Comparison of ENCODE assay signal across 26 cellular contexts in the genomic region with DNA sequence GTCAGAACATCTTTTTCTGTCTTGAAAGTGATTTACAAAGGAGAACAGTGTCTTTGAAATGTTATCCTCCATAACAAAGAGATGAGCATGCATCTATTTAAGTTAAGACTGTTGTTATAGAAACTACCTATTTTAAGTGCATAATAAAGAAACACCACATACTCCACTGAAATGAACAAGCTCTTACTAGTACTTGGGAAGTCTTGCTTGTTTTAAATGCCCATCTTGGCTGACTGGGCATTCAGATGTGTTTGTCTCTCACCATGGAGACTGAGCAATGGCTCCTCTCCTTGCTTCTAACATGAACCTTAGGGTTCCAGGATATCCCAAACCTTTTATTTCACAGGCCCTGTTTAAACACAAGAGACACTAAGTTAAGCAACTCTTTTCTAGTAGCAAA.
"Had no signal": no experiment of that assay in that cellular context is flagged by ENCODE, and none has a peak within 500 bp of the region (broad histone marks: within the 10 kb centered on the region; RNA-seq: fewer than 3 reads in every experiment).

No MANE protein-coding gene starts in this region.

- H3K27me3 Mint-ChIP-seq: stimulated activated memory B cell treated with anti-CD40 and anti-IgM and Interleukin-4, amounts not matched to agents 10 μg/mL and 1 μg/mL and 100 μg/mL, for 72 hours; stimulated activated naive CD8-positive, alpha-beta T cell treated with anti-CD3 and anti-CD28 coated beads, Interleukin-15, Interleukin-2, amounts not matched to agents 100 ng/mL and 50 ng/mL, for 24 hours had no signal

- ATAC-seq: heart right ventricle; left colon; naive thymus-derived CD4-positive, alpha-beta T cell; sciatic nerve; stimulated activated memory B cell treated with anti-CD40 and anti-IgM and Interleukin-4, amounts not matched to agents 10 μg/mL and 1 μg/mL and 100 μg/mL, for 72 hours had no signal

- H3K4me1 ChIP-seq: heart right ventricle, neural progenitor cell, prostate gland, right atrium auricular region, spleen, suprapubic skin, vagina had no signal

- H3K4me3 Mint-ChIP-seq: naive thymus-derived CD4-positive, alpha-beta T cell; nephron; neural progenitor cell; stimulated activated memory B cell treated with anti-CD40 and anti-IgM and Interleukin-4, amounts not matched to agents 10 μg/mL and 1 μg/mL and 100 μg/mL, for 72 hours; stimulated activated naive CD8-positive, alpha-beta T cell treated with anti-CD3 and anti-CD28 coated beads, Interleukin-15, Interleukin-2, amounts not matched to agents 100 ng/mL and 50 ng/mL, for 24 hours had no signal

- H3K4me3 ChIP-seq: dorsolateral prefrontal cortex, heart right ventricle, lung, neural progenitor cell, prostate gland, right atrium auricular region, spleen, suprapubic skin, vagina had no signal

- H3K9me3 Mint-ChIP-seq: nephron; neural progenitor cell; stimulated activated memory B cell treated with anti-CD40 and anti-IgM and Interleukin-4, amounts not matched to agents 10 μg/mL and 1 μg/mL and 100 μg/mL, for 72 hours; stimulated activated naive CD8-positive, alpha-beta T cell treated with anti-CD3 and anti-CD28 coated beads, Interleukin-15, Interleukin-2, amounts not matched to agents 100 ng/mL and 50 ng/mL, for 24 hours had no signal

- DNase-seq: dorsolateral prefrontal cortex; effector CD4-positive, alpha-beta T cell; foreskin melanocyte; glutamatergic neuron; heart right ventricle; hippocampal formation; islet precursor cell; kidney glomerular epithelial cell; left colon; mesendoderm; midbrain; naive thymus-derived CD4-positive, alpha-beta T cell; nucleus accumbens; spleen; stimulated activated CD4-positive, alpha-beta T cell treated with anti-CD3 and anti-CD28 coated beads, Interleukin-4, amount 100 ng/mL, for 4 hours; trophoblast cell had no signal

- H3K36me3 ChIP-seq: heart right ventricle, neural progenitor cell, prostate gland, right atrium auricular region, spleen, suprapubic skin, vagina had no signal

- H3K36me3 Mint-ChIP-seq: naive thymus-derived CD4-positive, alpha-beta T cell; neural progenitor cell; stimulated activated memory B cell treated with anti-CD40 and anti-IgM and Interleukin-4, amounts not matched to agents 10 μg/mL and 1 μg/mL and 100 μg/mL, for 72 hours had no signal

- H3K27me3 ChIP-seq: dorsolateral prefrontal cortex, heart right ventricle, neural progenitor cell, right atrium auricular region, spleen, suprapubic skin, vagina had no signal

- H3K27ac Mint-ChIP-seq: naive thymus-derived CD4-positive, alpha-beta T cell; nephron; neural progenitor cell; stimulated activated memory B cell treated with anti-CD40 and anti-IgM and Interleukin-4, amounts not matched to agents 10 μg/mL and 1 μg/mL and 100 μg/mL, for 72 hours; stimulated activated naive CD8-positive, alpha-beta T cell treated with anti-CD3 and anti-CD28 coated beads, Interleukin-15, Interleukin-2, amounts not matched to agents 100 ng/mL and 50 ng/mL, for 24 hours had no signal

- H3K9me3 ChIP-seq: heart right ventricle, prostate gland, right atrium auricular region, spleen, suprapubic skin, vagina had no signal

- H3K4me1 Mint-ChIP-seq: naive thymus-derived CD4-positive, alpha-beta T cell; nephron; neural progenitor cell; stimulated activated memory B cell treated with anti-CD40 and anti-IgM and Interleukin-4, amounts not matched to agents 10 μg/mL and 1 μg/mL and 100 μg/mL, for 72 hours had no signal

- H3K27ac ChIP-seq: heart right ventricle, neural progenitor cell, prostate gland, right atrium auricular region, spleen, suprapubic skin, vagina had no signal
